Comparison of ENCODE assay signal across 8 cellular contexts in genomic region chr9:136244116-136244775, GRCh38. TPM values are rescaled to one million over a fixed set of nuclear protein-coding genes. Genes with fewer than 3 reads are reported as not detected.
DNase-seq lines count a peak whose midpoint lies in the region; ATAC-seq and TF ChIP-seq lines count a peak whose summit lies in the region.

No MANE protein-coding gene starts in this region.

- H4K20me1 ChIP-seq in BLaER1 treated with 17β-estradiol and CSF1 and Interleukin-3, amounts not matched to agents 10 nM and 100 nM = peaks cover 33 to 67% (median 61%) of the 10 kb centered on the region in 11 experiments; a peak in 21 of 22 replicates

- H3K4me2 ChIP-seq in BLaER1 treated with 17β-estradiol and CSF1 and Interleukin-3, amounts not matched to agents 10 nM and 100 nM = peak overlapping the region; percentile 89 to 100 (median 95)

- H3K4me3 ChIP-seq in BLaER1 treated with 17β-estradiol and CSF1 and Interleukin-3, amounts not matched to agents 10 nM and 100 nM = peak overlapping the region; percentile 70 to 98 (median 92)
- H3K4me3 ChIP-seq in epithelial cell of proximal tubule (ENCODE audit: low read depth, low read length) = peak overlapping the region; percentile 88

- H3K27me3 ChIP-seq in BLaER1 treated with 17β-estradiol and CSF1 and Interleukin-3, amounts not matched to agents 10 nM and 100 nM = peaks cover 0 to 24% (median 0%) of the 10 kb centered on the region in 11 experiments; a peak in 4 of 22 replicates

- DNase-seq in activated CD4-positive, alpha-beta T cell treated with anti-CD3 and anti-CD28 coated beads for 4 hours = peak; percentile 74 to 76
- DNase-seq in epithelial cell of proximal tubule (ENCODE audit: low read depth) (no peak), NCI-H1417 treated with DMSO at 0.1 percent for 48 hours (lab: John Stamatoyannopoulos, UW) (no peak), DMS 273 treated with DMSO at 0.1 percent for 48 hours (lab: John Stamatoyannopoulos, UW) (no peak), NCI-H1436 (lab: John Stamatoyannopoulos, UW) (no peak)
- peak; percentile 31 to 57 (median 40) for DNase-seq in stimulated activated CD4-positive, alpha-beta T cell treated with anti-CD3 and anti-CD28 coated beads, Interleukin-1b, Interleukin-23, amount 100 ng/mL, for 24 hours (ENCODE audit: low read depth in 4 of 4, low spot score in 1 of 4)

- H3K36me3 ChIP-seq in BLaER1 treated with 17β-estradiol and CSF1 and Interleukin-3, amounts not matched to agents 10 nM and 100 nM = peaks cover 0 to 15% (median 0%) of the 10 kb centered on the region in 11 experiments; a peak in 6 of 22 replicates

- H3K4me1 ChIP-seq in BLaER1 treated with 17β-estradiol and CSF1 and Interleukin-3, amounts not matched to agents 10 nM and 100 nM = peaks cover 61 to 92% (median 83%) of the 10 kb centered on the region in 10 experiments

- H3K9ac ChIP-seq in BLaER1 treated with 17β-estradiol and CSF1 and Interleukin-3, amounts not matched to agents 10 nM and 100 nM = peak overlapping the region; percentile 75 to 88 (median 83); a peak in 19 of 22 replicates

- TF ChIP-seq CTCF in epithelial cell of proximal tubule (conservative IDR thresholded peaks at IDR 0.05; ENCODE audit: low read depth, low read length) = no peak

- H3K9me3 ChIP-seq in BLaER1 treated with 17β-estradiol and CSF1 and Interleukin-3, amounts not matched to agents 10 nM and 100 nM (replicated peaks in 1 of 11) = no peaks in the 10 kb centered on the region

- peak; percentile 24 for ATAC-seq in HG02642 (IDR thresholded peaks at IDR 0.05; ENCODE audit: poor library complexity, unreplicated experiment)

- peak overlapping the region in 9 of 11 experiments; percentile 65 to 88 (median 83); a peak in 16 of 22 replicates for H3K27ac ChIP-seq in BLaER1 treated with 17β-estradiol and CSF1 and Interleukin-3, amounts not matched to agents 10 nM and 100 nM

RNA-seq across cellular contexts. Expression of gene QSOX2, which starts 1.4 kb away (rescaled TPM):
- 17.8 and 19.2 TPM in 2 replicates for total RNA-seq in epithelial cell of proximal tubule

RNA-seq across cellular contexts. Expression of gene LHX3, which starts 39.3 kb away (rescaled TPM):
- not detected in 2 replicates for total RNA-seq in epithelial cell of proximal tubule

RNA-seq across cellular contexts. Expression of gene CCDC187, which starts 59.6 kb away (rescaled TPM):
- 0.75 TPM in 1 of 2 replicates, not detected in the other for total RNA-seq in epithelial cell of proximal tubule

Comparison
In these comparisons a context has a peak if more than half of its experiments do, and no peak if none do; other contexts are left out.
1. DNase-seq: peak in activated CD4-positive, alpha-beta T cell treated with anti-CD3 and anti-CD28 coated beads for 4 hours (2 of 2) and stimulated activated CD4-positive, alpha-beta T cell treated with anti-CD3 and anti-CD28 coated beads, Interleukin-1b, Interleukin-23, amount 100 ng/mL, for 24 hours (4 of 4); none in epithelial cell of proximal tubule (single experiment), NCI-H1417 treated with DMSO at 0.1 percent for 48 hours (single experiment), DMS 273 treated with DMSO at 0.1 percent for 48 hours (single experiment) and NCI-H1436 (single experiment).